1 cellular context compared by ENCODE assay signal in genomic region chr19:6891761-6892385, GRCh38.
TF ChIP-seq lines count a peak whose summit lies in the region.

No MANE protein-coding gene starts in this region.

TF ChIP-seq in GM23338, 12 proteins besides CTCF, POLR2A, EP300 and RAD21 (continued from another document):
- TF ChIP-seq REST (IDR thresholded peaks at IDR 0.05; ENCODE audit: unreplicated experiment), result no peak
